25 cellular contexts compared by ENCODE assay signal in the genomic region with DNA sequence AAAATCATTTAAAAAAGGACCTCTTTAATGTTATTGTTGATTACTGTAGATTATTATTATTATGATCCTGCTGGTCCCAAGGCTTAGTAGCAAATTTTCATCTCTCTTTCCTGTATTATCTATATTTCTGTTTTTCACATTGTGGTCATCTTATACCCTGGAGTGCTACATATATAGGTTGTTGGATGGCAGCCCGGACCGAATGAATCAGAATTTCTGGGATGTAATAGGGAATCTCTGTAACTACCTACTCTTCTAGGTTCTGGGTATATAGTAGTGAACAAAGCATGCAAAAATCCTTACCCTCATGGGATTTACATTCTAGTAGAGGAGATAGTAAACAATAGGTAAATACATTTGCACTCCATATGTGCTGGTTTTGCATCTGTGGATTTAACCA.
"Had no signal": no experiment of that assay in that cellular context is flagged by ENCODE, and none has a peak within 500 bp of the region (broad histone marks: within the 10 kb centered on the region; RNA-seq: fewer than 3 reads in every experiment).

No MANE protein-coding gene starts in this region.

- DNase-seq: activated CD4-positive, alpha-beta T cell treated with anti-CD3 and anti-CD28 coated beads for 4 hours; activated CD4-positive, alpha-beta T cell treated with anti-CD3 and anti-CD28 coated beads, Interleukin-2, amount 50 U/mL, for 4 hours; activated CD8-positive, alpha-beta memory T cell treated with anti-CD3 and anti-CD28 coated beads, Interleukin-2, amount 50 U/mL, for 4 hours; activated effector memory CD4-positive, alpha-beta T cell treated with anti-CD3 and anti-CD28 coated beads, Interleukin-2, amount 50 U/mL, for 16 hours; activated naive CD4-positive, alpha-beta T cell treated with anti-CD3 and anti-CD28 coated beads, Interleukin-2, amount 10 ng/mL, durations not matched to agents 7 days and 5 days; activated naive CD8-positive, alpha-beta T cell treated with anti-CD3 and anti-CD28 coated beads, Interleukin-2, amount 10 ng/mL, durations not matched to agents 7 days and 5 days; activated T-cell treated with anti-CD3 and anti-CD28 coated beads, Interleukin-2, amount 50 U/mL, for 1 hour; amniotic stem cell; effector CD8-positive, alpha-beta T cell; esophagus squamous epithelium; heart left ventricle; hypothalamus; immature natural killer cell; midbrain; naive thymus-derived CD8-positive, alpha-beta T cell; nucleus accumbens; psoas muscle; stimulated activated CD4-positive, alpha-beta T cell treated with anti-CD3 and anti-CD28 coated beads, Interleukin-4, amount 100 ng/mL, for 1 hour; stimulated activated naive CD8-positive, alpha-beta T cell treated with anti-CD3 and anti-CD28 coated beads, Interleukin-15, amount 100 ng/mL, for 72 hours; substantia nigra; T-helper 1 cell; thyroid gland had no signal

- H3K4me3 ChIP-seq: breast epithelium, esophagus squamous epithelium, heart left ventricle, psoas muscle, thyroid gland, upper lobe of left lung, vagina had no signal
